23 cellular contexts compared by ENCODE assay signal in genomic region chr5:122413722-122414121, GRCh38.
DNase-seq lines count a peak whose midpoint lies in the region; ATAC-seq and TF ChIP-seq lines count a peak whose summit lies in the region.
"Had no signal": no experiment of that assay in that cellular context is flagged by ENCODE, and none has a peak within 500 bp of the region (broad histone marks: within the 10 kb centered on the region; RNA-seq: fewer than 3 reads in every experiment).

No MANE protein-coding gene starts in this region.

- H3K4me3 ChIP-seq in OCI-LY3 (ENCODE audit: low read length), result peak overlapping the region; percentile 41
- H3K4me3 ChIP-seq in testis, result no peak overlapping the region
- H3K4me3 ChIP-seq: ascending aorta, ovary had no signal

- H4K20me1 ChIP-seq in OCI-LY3 (ENCODE audit: insufficient read depth, low read length), result no peaks in the 10 kb centered on the region

- H3K4me1 ChIP-seq in OCI-LY3 (ENCODE audit: low read length) (peaks cover 69% of the 10 kb centered on the region), testis (no peaks in the 10 kb centered on the region)
- H3K4me1 ChIP-seq: ascending aorta, BE2C had no signal

- no peak for DNase-seq in posterior vena cava (ENCODE audit: low spot score)
- no peak for DNase-seq in midbrain (lab: John Stamatoyannopoulos, UW)
- no peak for DNase-seq in testis
- DNase-seq: ACHN; activated CD4-positive, alpha-beta T cell treated with anti-CD3 and anti-CD28 coated beads, Interleukin-2, amount 50 U/mL, for 1 hour; activated CD8-positive, alpha-beta memory T cell treated with anti-CD3 and anti-CD28 coated beads, Interleukin-2, amount 10 ng/mL, durations not matched to agents 7 days and 5 days; activated gamma-delta T cell; activated T-cell treated with anti-CD3 and anti-CD28 coated beads, Interleukin-2, amount 50 U/mL, for 4 hours; BE2C; CD8-positive, alpha-beta T cell; glutamatergic neuron; NCI-H1048; NCI-H1694 treated with DMSO at 0.1 percent for 48 hours; NCI-H82; ovary; T1000 had no signal

- WGBS in testis, 2 donors, result 80 to 90% methylated on average over 3 of the region's 3 CpGs

- ATAC-seq in GM18868 (IDR thresholded peaks at IDR 0.05; ENCODE audit: unreplicated experiment) (peak; percentile 54), GM21717 (IDR thresholded peaks at IDR 0.05; ENCODE audit: unreplicated experiment) (peak; percentile 40), HG02885 (IDR thresholded peaks at IDR 0.05; ENCODE audit: poor library complexity, unreplicated experiment) (peak; percentile 39), GM21381 (IDR thresholded peaks at IDR 0.05; ENCODE audit: unreplicated experiment) (no peak)
- ATAC-seq: activated CD8-positive, alpha-beta memory T cell treated with anti-CD3 and anti-CD28 coated beads, Interleukin-2, amount 10 ng/mL, durations not matched to agents 7 days and 5 days; activated T-cell treated with anti-CD3 and anti-CD28 coated beads, Interleukin-2, amount 50 U/mL, for 4 hours; CD8-positive, alpha-beta T cell; stimulated activated effector memory CD8-positive, alpha-beta T cell treated with anti-CD3 and anti-CD28 coated beads, Interleukin-12 subunit alpha, Interleukin-12 subunit beta, amount 100 ng/mL, for 72 hours had no signal

- H3K27ac ChIP-seq in OCI-LY3 (ENCODE audit: low read length), result peak overlapping the region; percentile 84
- no peak overlapping the region for H3K27ac ChIP-seq in testis
- H3K27ac ChIP-seq: ascending aorta, ovary had no signal

- H3K9me3 ChIP-seq in OCI-LY3 (ENCODE audit: insufficient read depth, low read length) (no peaks in the 10 kb centered on the region), testis (no peaks in the 10 kb centered on the region)
- H3K9me3 ChIP-seq: ascending aorta, BE2C, ovary had no signal

- H3K79me2 ChIP-seq in OCI-LY3 (ENCODE audit: low read length), result no peaks in the 10 kb centered on the region

- intact Hi-C loops in posterior vena cava (cut with DNase I), result loop anchor here (10.0 kb wide), 1 partner anchor 219 kb away; no protein-coding TSS in a partner anchor
- intact Hi-C loops in testis (cut with DNase I; ENCODE audit: low total_unique reads), result loop anchor here (5.0 kb wide), 1 partner anchor 221 kb away; no protein-coding TSS in a partner anchor

- peak overlapping the region; percentile 57 for H3K9ac ChIP-seq in OCI-LY3 (ENCODE audit: low read length)

- H3K27me3 ChIP-seq in OCI-LY3 (ENCODE audit: low read depth, low read length) (no peaks in the 10 kb centered on the region), testis (no peaks in the 10 kb centered on the region)
- H3K27me3 ChIP-seq: ascending aorta, ovary had no signal

- peak overlapping the region; percentile 73 for H3K4me2 ChIP-seq in OCI-LY3 (ENCODE audit: low read length)

- TF ChIP-seq CTCF in OCI-LY3 (IDR thresholded peaks at IDR 0.05; ENCODE audit: low read depth, low read length) (no peak), testis (IDR thresholded peaks at IDR 0.05) (no peak)

- no peak overlapping the region for H2AFZ ChIP-seq in OCI-LY3 (ENCODE audit: low read depth, low read length)

- H3K36me3 ChIP-seq in OCI-LY3 (replicated peaks; ENCODE audit: low read depth, low read length) (no peaks in the 10 kb centered on the region), testis (ENCODE audit: low read depth, missing control alignments) (no peaks in the 10 kb centered on the region)
- H3K36me3 ChIP-seq: ascending aorta, BE2C, ovary had no signal

- TF ChIP-seq POLR2A in testis (IDR thresholded peaks at IDR 0.05), result no peak
